Comparison of ENCODE assay signal across 9 cellular contexts in genomic region chr1:84620720-84621313, GRCh38. TPM values are rescaled to one million over a fixed set of nuclear protein-coding genes. Genes with fewer than 3 reads are reported as not detected.
DNase-seq lines count a peak whose midpoint lies in the region; ATAC-seq and TF ChIP-seq lines count a peak whose summit lies in the region.
"Had no signal": no experiment of that assay in that cellular context is flagged by ENCODE, and none has a peak within 500 bp of the region (broad histone marks: within the 10 kb centered on the region; RNA-seq: fewer than 3 reads in every experiment).

No MANE protein-coding gene starts in this region.

- ATAC-seq in CD4-positive, alpha-beta T cell (ENCODE audit: poor library complexity), result peak; percentile 92
- ATAC-seq in GM19452 (IDR thresholded peaks at IDR 0.05; ENCODE audit: unreplicated experiment) (peak; percentile 98), HG03571 (IDR thresholded peaks at IDR 0.05; ENCODE audit: unreplicated experiment) (peak; percentile 94)

- H3K27me3 Mint-ChIP-seq in CD4-positive, alpha-beta T cell, result no peaks in the 10 kb centered on the region

- no peak overlapping the region for H3K27ac Mint-ChIP-seq in CD4-positive, alpha-beta T cell

- DNase-seq in CD4-positive, alpha-beta T cell, result peak; percentile 50 to 83 (median 66)
- DNase-seq in NCI-H82 (lab: John Stamatoyannopoulos, UW), result peak; percentile 75
- DNase-seq in activated CD8-positive, alpha-beta memory T cell treated with anti-CD3 and anti-CD28 coated beads for 24 hours, result peak; percentile 97
- DNase-seq in stimulated activated CD8-positive, alpha-beta memory T cell treated with anti-CD3 and anti-CD28 coated beads, Interleukin-15, amount 100 ng/mL, for 4 hours (ENCODE audit: low read depth in 2 of 2), result peak; percentile 36 to 61

- POLR2A ChIA-PET in CD4-positive, alpha-beta T cell (lab: Charles Lee), result interaction anchor here (1.0 to 2.0 kb wide), 2 partner anchors 114 to 477 kb away, joined by 3 to 11 read pairs; partner anchors contain the start of genes GNG5, PRKACB and SPATA1

- no peak overlapping the region for H3K27ac ChIP-seq in CD4-positive, alpha-beta T cell (ENCODE audit: low read depth, low read length)
- peak overlapping the region; percentile 72 for H3K27ac ChIP-seq in mesodermal cell (ENCODE audit: low read depth, low read length, severe bottlenecking)
- H3K27ac ChIP-seq: epithelial cell of prostate had no signal

- TF ChIP-seq CTCF in CD4-positive, alpha-beta T cell (IDR thresholded peaks at IDR 0.05), result peak; percentile 100

- H3K4me3 ChIP-seq in endocrine pancreas (ENCODE audit: control insufficient read depth, insufficient read depth, low read length) (no peak overlapping the region), mesodermal cell (ENCODE audit: extremely low read depth, insufficient read depth, low read length, poor library complexity, severe bottlenecking) (peak overlapping the region; percentile 35)

- H3K4me1 ChIP-seq in endocrine pancreas (ENCODE audit: control insufficient read depth, insufficient read depth, low read length) (peaks cover 9% of the 10 kb centered on the region), mesodermal cell (ENCODE audit: control insufficient read depth, insufficient read depth, low read length, poor library complexity, severe bottlenecking) (peaks cover 16% of the 10 kb centered on the region)

- H3K4me1 Mint-ChIP-seq in CD4-positive, alpha-beta T cell (ENCODE audit: low read depth), result peaks cover 12% of the 10 kb centered on the region

- 2 to 6% methylated on average over 8 to 35 of the region's 46 CpGs for WGBS in mesodermal cell (ENCODE audit: insufficient coverage in 2 of 2), 2 experiments

- peak overlapping the region; percentile 76 for H3K9ac ChIP-seq in endocrine pancreas (ENCODE audit: control insufficient read depth, insufficient read depth, low read length)

- no peaks in the 10 kb centered on the region for H3K36me3 ChIP-seq in endocrine pancreas (ENCODE audit: control insufficient read depth, insufficient read depth, low read length)
- H3K36me3 ChIP-seq in mesodermal cell (ENCODE audit: control insufficient read depth, insufficient read depth, low read length), result no peaks in the 10 kb centered on the region

- CTCF ChIA-PET in CD4-positive, alpha-beta T cell (lab: Charles Lee), result interaction anchor here (0.6 to 2.6 kb wide), 7 partner anchors 12 to 480 kb away, joined by 3 to 14 read pairs (median 6); partner anchors contain the start of genes CTBS, GNG5, PRKACB and SPATA1

- no peaks in the 10 kb centered on the region for H3K9me3 ChIP-seq in CD4-positive, alpha-beta T cell (ENCODE audit: control insufficient read depth, low read length)
- H3K9me3 ChIP-seq in endocrine pancreas (ENCODE audit: control insufficient read depth, low read length), result no peaks in the 10 kb centered on the region
- no peaks in the 10 kb centered on the region for H3K9me3 ChIP-seq in mesodermal cell (ENCODE audit: control insufficient read depth, low read length)

- no peaks in the 10 kb centered on the region for H3K27me3 ChIP-seq in CD4-positive, alpha-beta T cell (ENCODE audit: control insufficient read depth, insufficient read depth, low read length)
- H3K27me3 ChIP-seq in endocrine pancreas (ENCODE audit: control insufficient read depth, insufficient read depth, low read length), result no peaks in the 10 kb centered on the region

- no peaks in the 10 kb centered on the region for H3K9me3 Mint-ChIP-seq in CD4-positive, alpha-beta T cell

- intact Hi-C loops in CD4-positive, alpha-beta T cell (cut with DNase I, micrococcal nuclease), result loop anchor here (1.0 to 10.0 kb wide), 14 partner anchors 46 to 690 kb away; partner anchors contain the start of genes CTBS (in 2 of the 2), GNG5 (in 1 of the 2) and SPATA1 (in 1 of the 2)

- peak overlapping the region; percentile 95 for H3K4me3 Mint-ChIP-seq in CD4-positive, alpha-beta T cell

- H3K36me3 Mint-ChIP-seq in CD4-positive, alpha-beta T cell (ENCODE audit: low read depth), result no peaks in the 10 kb centered on the region

RNA-seq across cellular contexts. Expression of gene CTBS, which starts 46.6 kb away (rescaled TPM):
- total RNA-seq in CD4-positive, alpha-beta T cell, result 10 to 100 TPM; 19.4 to 20.0 TPM
- 20.4 TPM for polyA plus RNA-seq in mesodermal cell (2013, experiment 1 of 2)
- polyA plus RNA-seq in mesodermal cell (2013, experiment 2 of 2), result 20.3 TPM
